11 cellular contexts compared by ENCODE assay signal in genomic region chr15:39692464-39693327, GRCh38.
A peak's percentile ranks its signal among the peaks of the same experiment; 100 is the strongest.
DNase-seq lines count a peak whose midpoint lies in the region; ATAC-seq, FAIRE-seq and TF ChIP-seq lines count a peak whose summit lies in the region.
"Had no signal": no experiment of that assay in that cellular context is flagged by ENCODE, and none has a peak within 500 bp of the region (broad histone marks: within the 10 kb centered on the region; RNA-seq: fewer than 3 reads in every experiment).

No MANE protein-coding gene starts in this region.

- intact Hi-C loops in kidney (cut with DNase I) (loop anchor here (10.0 kb wide), 1 partner anchor 62 kb away; no protein-coding TSS in a partner anchor), stomach (cut with DNase I; ENCODE audit: low total_unique reads) (no loop called here)

- TF ChIP-seq CTCF in C4-2B (conservative IDR thresholded peaks at IDR 0.05) (no peak), kidney (IDR thresholded peaks at IDR 0.05; ENCODE audit: borderline replicate concordance, extremely low read depth, insufficient read depth) (no peak), stomach (IDR thresholded peaks at IDR 0.05) (no peak)

- TF ChIP-seq POLR2A in stomach (IDR thresholded peaks at IDR 0.05), result no peak

- no peak for FAIRE-seq in kidney (lab: Jason Lieb, UNC)

- H3K27ac ChIP-seq in C4-2B, result peak overlapping the region; percentile 45; the same call in 1 of the 2 replicates
- no peak overlapping the region for H3K27ac ChIP-seq in caudate nucleus (ENCODE audit: low read depth, low read length)
- H3K27ac ChIP-seq in kidney (ENCODE audit: low read depth in 2 of 2, low read length in 2 of 2), result no peak overlapping the region
- peak overlapping the region in 1 of 5 donors; percentile 17 for H3K27ac ChIP-seq in stomach
- H3K27ac ChIP-seq: testis had no signal

- TF ChIP-seq EP300 in stomach (IDR thresholded peaks at IDR 0.05), result no peak

- ATAC-seq in HG02870 (IDR thresholded peaks at IDR 0.05; ENCODE audit: unreplicated experiment), result no peak

- no peak overlapping the region for H3K9ac ChIP-seq in kidney (ENCODE audit: low read length in 2 of 2)

- no peaks in the 10 kb centered on the region for H3K27me3 ChIP-seq in stomach
- H3K27me3 ChIP-seq: testis had no signal

- H3K4me3 ChIP-seq in kidney (ENCODE audit: low read length in 2 of 2) (peak overlapping the region; percentile 10 to 45), stomach (no peak overlapping the region)
- H3K4me3 ChIP-seq: lung, testis had no signal

- WGBS in stomach, 5 donors, result 51 to 68% (median 57%) methylated on average over 11 of the region's 11 CpGs

- H3K36me3 ChIP-seq in kidney (ENCODE audit: control insufficient read depth in 1 of 2, insufficient read depth in 2 of 2, low read length in 2 of 2), result no peaks in the 10 kb centered on the region
- no peaks in the 10 kb centered on the region for H3K36me3 ChIP-seq in stomach

- no peaks in the 10 kb centered on the region for H3K9me3 ChIP-seq in kidney (ENCODE audit: control insufficient read depth in 1 of 2, low read length in 2 of 2)
- no peaks in the 10 kb centered on the region for H3K9me3 ChIP-seq in stomach
- H3K9me3 ChIP-seq: testis had no signal

- H3K4me1 ChIP-seq in kidney (ENCODE audit: control insufficient read depth in 1 of 2, insufficient read depth in 1 of 2, low read depth in 1 of 2, low read length in 2 of 2), result peaks cover 0 to 5% of the 10 kb centered on the region in 2 donors
- H3K4me1 ChIP-seq in stomach, result peaks cover 0 to 15% (median 3%) of the 10 kb centered on the region in 4 donors
- H3K4me1 ChIP-seq: testis had no signal

- peak; percentile 92 for DNase-seq in NCI-H1694 treated with DMSO at 0.1 percent for 48 hours (lab: John Stamatoyannopoulos, UW)
- DNase-seq in caudate nucleus (lab: John Stamatoyannopoulos, UW), result peak in 37 of 61 donors; percentile 1 to 74 (median 29)
- no peak for DNase-seq in kidney
- no peak for DNase-seq in stomach
- DNase-seq in activated CD4-positive, CD25-positive, alpha-beta regulatory T cell treated with anti-CD3 and anti-CD28 coated beads, Interleukin-2, amount 50 U/mL, for 72 hours, result no peak
- DNase-seq in CD1c-positive myeloid dendritic cell (ENCODE audit: extremely low spot score), result no peak
- DNase-seq: activated T-cell treated with anti-CD3 and anti-CD28 coated beads, Interleukin-2, amount 50 U/mL, for 1 hour; testis had no signal

Comparison
In these comparisons a context has a peak if more than half of its experiments do, and no peak if none do; other contexts are left out.
1. DNase-seq: peak in NCI-H1694 treated with DMSO at 0.1 percent for 48 hours (single experiment) and caudate nucleus (37 of 61); none in kidney (single experiment), stomach (single experiment), activated CD4-positive, CD25-positive, alpha-beta regulatory T cell treated with anti-CD3 and anti-CD28 coated beads, Interleukin-2, amount 50 U/mL, for 72 hours (single experiment) and CD1c-positive myeloid dendritic cell (single experiment).
2. H3K4me3 ChIP-seq: peak in kidney (2 of 2); none in stomach (0 of 4).